Comparison of ENCODE assay signal across 7 cellular contexts in the genomic region with DNA sequence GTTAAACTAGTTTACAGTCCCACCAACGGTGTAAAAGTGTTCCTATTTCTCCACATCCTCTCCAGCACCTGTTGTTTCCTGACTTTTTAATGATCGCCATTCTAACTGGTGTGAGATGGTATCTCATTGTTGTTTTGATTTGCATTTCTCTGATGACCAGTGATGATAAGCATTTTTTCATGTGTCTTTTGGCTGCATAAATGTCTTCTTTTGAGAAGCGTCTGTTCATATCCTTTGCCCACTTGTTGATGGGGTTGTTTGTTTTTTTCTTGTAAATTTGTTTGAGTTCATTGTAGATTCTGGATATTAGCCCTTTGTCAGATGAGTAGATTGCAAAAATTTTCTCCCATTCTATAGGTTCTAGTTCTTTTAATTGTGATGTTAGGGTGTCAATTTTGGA. TPM values are rescaled to one million over a fixed set of nuclear protein-coding genes. Genes with fewer than 3 reads are reported as not detected.
"Had no signal": no experiment of that assay in that cellular context is flagged by ENCODE, and none has a peak within 500 bp of the region (broad histone marks: within the 10 kb centered on the region; RNA-seq: fewer than 3 reads in every experiment).

No MANE protein-coding gene starts in this region.

RNA-seq across cellular contexts. Expression of a gene that starts 8.4 kb away (rescaled TPM):
- total RNA-seq: GM23248, GM23338, H1, H4, H9, HFFc6 had no signal
- polyA plus RNA-seq: GM23248, GM23338, H1 had no signal

RNA-seq across cellular contexts. Expression of a gene that starts 25.1 kb away (rescaled TPM):
- total RNA-seq: GM23248, GM23338, H1, H4, H7, H9, HFFc6 had no signal
- polyA plus RNA-seq: GM23248, GM23338, H1 had no signal

RNA-seq across cellular contexts. Expression of a gene that starts 49.6 kb away (rescaled TPM):
- total RNA-seq: GM23248, GM23338, H1, H4, H7, H9, HFFc6 had no signal
- polyA plus RNA-seq: GM23248, GM23338, H1 had no signal
